Comparison of ENCODE assay signal across 1 cellular context in genomic region chr11:23556163-23556750, GRCh38.
TF ChIP-seq lines count a peak whose summit lies in the region.

No MANE protein-coding gene starts in this region.

TF ChIP-seq in GM23338, 12 proteins besides CTCF, POLR2A, EP300 and RAD21 (continued from another document):
- TF ChIP-seq ZNF462 (CRISPR knock-in tag; IDR thresholded peaks at IDR 0.05) (no peak), EZH2phosphoT487 (IDR thresholded peaks at IDR 0.05; ENCODE audit: unreplicated experiment) (no peak), NANOG (IDR thresholded peaks at IDR 0.05; ENCODE audit: borderline replicate concordance) (no peak)
TF ChIP-seq in GM23338: peak in this region for 0.
